Comparison of ENCODE assay signal across 1 cellular context in the genomic region with DNA sequence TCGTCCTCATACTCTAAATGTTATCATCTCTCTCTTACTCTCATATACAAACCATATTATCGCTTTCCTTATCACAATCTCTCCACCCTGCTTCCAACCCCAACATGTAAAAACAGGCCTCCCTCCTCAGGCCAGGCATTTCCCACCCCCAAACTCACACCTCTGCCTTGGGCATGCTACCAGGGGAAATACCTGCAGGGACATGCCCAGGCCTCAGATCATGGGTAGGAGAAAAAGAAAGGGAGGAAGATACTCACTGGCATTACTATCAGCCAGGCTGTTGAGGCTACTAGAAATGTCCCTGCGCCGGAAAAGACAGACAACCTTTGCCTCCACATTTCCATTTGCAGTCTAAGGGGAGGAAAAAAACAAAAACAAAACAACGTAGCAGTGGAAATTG.
TF ChIP-seq lines count a peak whose summit lies in the region.

No MANE protein-coding gene starts in this region.

TF ChIP-seq in HEK293, 187 proteins besides CTCF, POLR2A, EP300 and RAD21 (continued from another document):
- TF ChIP-seq ZBTB17 (tag by site-specific recombination; IDR thresholded peaks at IDR 0.05) (no peak), ZNF248 (tag by site-specific recombination; IDR thresholded peaks at IDR 0.05) (no peak), KLF10 (tag by site-specific recombination; IDR thresholded peaks at IDR 0.05) (no peak), GLIS2 (tag by site-specific recombination; IDR thresholded peaks at IDR 0.05) (no peak), ZFP3 (tag by site-specific recombination; IDR thresholded peaks at IDR 0.05; ENCODE audit: low read depth) (no peak), BCL11B (tag by site-specific recombination; IDR thresholded peaks at IDR 0.05; ENCODE audit: low read depth) (no peak), ZNF623 (tag by site-specific recombination; IDR thresholded peaks at IDR 0.05) (no peak), ZNF214 (tag by site-specific recombination; IDR thresholded peaks at IDR 0.05; ENCODE audit: borderline replicate concordance) (no peak)
